16 cellular contexts compared by ENCODE assay signal in the genomic region with DNA sequence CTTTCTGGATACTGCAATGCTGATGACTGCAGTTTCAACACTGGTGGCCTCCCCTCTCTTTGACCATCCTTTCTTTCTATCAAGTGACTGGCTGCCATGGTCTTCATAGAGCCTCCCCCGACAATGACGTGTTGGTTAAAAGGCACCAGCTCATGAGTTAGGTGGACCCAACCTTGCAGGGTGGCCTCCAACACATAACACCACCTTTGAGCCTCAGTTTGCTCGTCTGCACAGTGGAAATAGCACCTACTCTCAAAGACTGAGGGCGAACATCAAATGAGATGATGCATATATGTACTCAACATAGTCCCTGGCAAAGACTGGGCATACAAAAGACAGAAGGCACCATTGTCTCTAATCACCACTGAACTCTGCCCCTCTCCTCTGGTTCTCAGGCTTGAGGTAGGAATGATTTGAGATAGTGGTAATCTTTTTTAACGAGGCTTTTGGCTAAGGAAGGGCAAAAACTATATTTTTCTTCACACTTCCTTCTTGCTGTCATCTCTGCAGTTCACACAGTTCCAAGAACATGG.
A peak's percentile ranks its signal among the peaks of the same experiment; 100 is the strongest.
DNase-seq lines count a peak whose midpoint lies in the region; ATAC-seq and TF ChIP-seq lines count a peak whose summit lies in the region.
"Had no signal": no experiment of that assay in that cellular context is flagged by ENCODE, and none has a peak within 500 bp of the region (broad histone marks: within the 10 kb centered on the region; RNA-seq: fewer than 3 reads in every experiment).

No MANE protein-coding gene starts in this region.

- CTCF ChIA-PET in Panc1 (lab: Charles Lee), result no interaction called here
- CTCF ChIA-PET in activated CD4-positive, alpha-beta memory T cell treated with anti-CD3 and anti-CD28 coated beads, Interleukin-2, amount 10 ng/mL, durations not matched to agents 7 days and 5 days (lab: Charles Lee), result interaction anchor here (1.0 kb wide), 1 partner anchor 8 kb away, joined by 4 read pairs; no protein-coding TSS in a partner anchor

- intact Hi-C loops in Panc1 (cut with micrococcal nuclease; ENCODE audit: unreplicated experiment), result no loop called here
- intact Hi-C loops in left colon (cut with DNase I, micrococcal nuclease), result no loop called here

- no peak for TF ChIP-seq CTCF in Panc1 (IDR thresholded peaks at IDR 0.05)

- H3K36me3 ChIP-seq in Panc1 (ENCODE audit: control insufficient read depth, insufficient read depth, low read length), result no peaks in the 10 kb centered on the region
- H3K36me3 ChIP-seq: BLaER1 had no signal

- H3K36me3 Mint-ChIP-seq in stimulated activated naive B cell treated with anti-CD40 and anti-IgM and Interleukin-4, amounts not matched to agents 10 μg/mL and 1 μg/mL and 100 μg/mL, for 72 hours, result peaks cover 7 to 14% of the 10 kb centered on the region in 2 donors
- no peaks in the 10 kb centered on the region for H3K36me3 Mint-ChIP-seq in activated CD4-positive, alpha-beta memory T cell treated with anti-CD3 and anti-CD28 coated beads, Interleukin-2, amount 10 ng/mL, durations not matched to agents 7 days and 5 days (ENCODE audit: low read depth)
- H3K36me3 Mint-ChIP-seq: CD14-positive monocyte; CD4-positive, alpha-beta memory T cell had no signal

- H3K27me3 ChIP-seq in Panc1 (ENCODE audit: control insufficient read depth, insufficient read depth, low read length), result no peaks in the 10 kb centered on the region
- H3K27me3 ChIP-seq: BLaER1 had no signal

- H3K4me3 ChIP-seq in Panc1 (ENCODE audit: low read depth in 2 of 2, low read length in 2 of 2), result no peak overlapping the region
- H3K4me3 ChIP-seq: BLaER1 had no signal

- BruUV-seq in Panc1 (replicated peaks; lab: Mats Ljungman, UMichigan), result no TSS peak

- H3K9me3 ChIP-seq in Panc1 (ENCODE audit: control insufficient read depth, insufficient read depth, low read depth, low read length), result no peaks in the 10 kb centered on the region
- H3K9me3 ChIP-seq: BLaER1 had no signal

- no peak overlapping the region for H3K4me3 Mint-ChIP-seq in stimulated activated naive B cell treated with anti-CD40 and anti-IgM and Interleukin-4, amounts not matched to agents 10 μg/mL and 1 μg/mL and 100 μg/mL, for 72 hours
- no peak overlapping the region for H3K4me3 Mint-ChIP-seq in stimulated activated naive CD8-positive, alpha-beta T cell treated with anti-CD3 and anti-CD28 coated beads, Interleukin-15, amount 100 ng/mL, for 72 hours
- no peak overlapping the region for H3K4me3 Mint-ChIP-seq in activated CD4-positive, alpha-beta memory T cell treated with anti-CD3 and anti-CD28 coated beads, Interleukin-2, amount 10 ng/mL, durations not matched to agents 7 days and 5 days
- H3K4me3 Mint-ChIP-seq: CD14-positive monocyte; CD4-positive, alpha-beta memory T cell had no signal

- in situ Hi-C loops in Panc1 (cut with HindIII; ENCODE audit: low pct_unique_long_range_greater_than_20kb, low sequenced_read_pairs), result no loop called here

- peaks cover 20 to 22% of the 10 kb centered on the region in 2 donors for H3K4me1 Mint-ChIP-seq in stimulated activated naive B cell treated with anti-CD40 and anti-IgM and Interleukin-4, amounts not matched to agents 10 μg/mL and 1 μg/mL and 100 μg/mL, for 72 hours
- H3K4me1 Mint-ChIP-seq in stimulated activated naive CD8-positive, alpha-beta T cell treated with anti-CD3 and anti-CD28 coated beads, Interleukin-15, amount 100 ng/mL, for 72 hours, result peaks cover 13% of the 10 kb centered on the region
- no peaks in the 10 kb centered on the region for H3K4me1 Mint-ChIP-seq in activated CD4-positive, alpha-beta memory T cell treated with anti-CD3 and anti-CD28 coated beads, Interleukin-2, amount 10 ng/mL, durations not matched to agents 7 days and 5 days

- peak; percentile 48 for DNase-seq in COLO829 (ENCODE audit: low spot score)
- no peak for DNase-seq in Panc1 (ENCODE audit: low read depth, low spot score)
- DNase-seq in left colon, result no peak
- no peak for DNase-seq in stimulated activated naive B cell treated with anti-CD40 and anti-IgM and Interleukin-4, amounts not matched to agents 10 μg/mL and 1 μg/mL and 100 μg/mL, for 72 hours
- DNase-seq in stimulated activated naive CD8-positive, alpha-beta T cell treated with anti-CD3 and anti-CD28 coated beads, Interleukin-15, amount 100 ng/mL, for 72 hours, result no peak
- no peak for DNase-seq in activated CD4-positive, alpha-beta memory T cell treated with anti-CD3 and anti-CD28 coated beads, Interleukin-2, amount 10 ng/mL, durations not matched to agents 7 days and 5 days
- DNase-seq in HuH-7 (ENCODE audit: low spot score), result no peak
- DNase-seq: 8988T; Calu3; CD4-positive, alpha-beta memory T cell; DMS79 treated with DMSO at 0.1 percent for 48 hours; GF-D8; HCEC 1CT; HFFc6 had no signal

- peaks cover 28% of the 10 kb centered on the region for H3K4me1 ChIP-seq in Panc1 (ENCODE audit: control insufficient read depth, insufficient read depth, low read length)
- H3K4me1 ChIP-seq: BLaER1 had no signal

- peak overlapping the region; percentile 15; the same call in 1 of the 2 replicates for H3K27ac ChIP-seq in Panc1 (ENCODE audit: low read length)
- H3K27ac ChIP-seq: BLaER1 had no signal

- ATAC-seq in Panc1 (no peak), left colon (peak; percentile 59)
- ATAC-seq in stimulated activated naive B cell treated with anti-CD40 and anti-IgM and Interleukin-4, amounts not matched to agents 10 μg/mL and 1 μg/mL and 100 μg/mL, for 72 hours (replicated peaks), result no peak
- ATAC-seq in stimulated activated naive CD8-positive, alpha-beta T cell treated with anti-CD3 and anti-CD28 coated beads, Interleukin-15, amount 100 ng/mL, for 72 hours, result no peak

- no peaks in the 10 kb centered on the region for H3K27me3 Mint-ChIP-seq in stimulated activated naive B cell treated with anti-CD40 and anti-IgM and Interleukin-4, amounts not matched to agents 10 μg/mL and 1 μg/mL and 100 μg/mL, for 72 hours
- H3K27me3 Mint-ChIP-seq in stimulated activated naive CD8-positive, alpha-beta T cell treated with anti-CD3 and anti-CD28 coated beads, Interleukin-15, amount 100 ng/mL, for 72 hours, result peaks cover 16% of the 10 kb centered on the region
- H3K27me3 Mint-ChIP-seq in activated CD4-positive, alpha-beta memory T cell treated with anti-CD3 and anti-CD28 coated beads, Interleukin-2, amount 10 ng/mL, durations not matched to agents 7 days and 5 days, result peaks cover 5% of the 10 kb centered on the region

- peak overlapping the region; percentile 9 for H3K27ac Mint-ChIP-seq in stimulated activated naive B cell treated with anti-CD40 and anti-IgM and Interleukin-4, amounts not matched to agents 10 μg/mL and 1 μg/mL and 100 μg/mL, for 72 hours
- H3K27ac Mint-ChIP-seq in stimulated activated naive CD8-positive, alpha-beta T cell treated with anti-CD3 and anti-CD28 coated beads, Interleukin-15, amount 100 ng/mL, for 72 hours, result no peak overlapping the region
- no peak overlapping the region for H3K27ac Mint-ChIP-seq in activated CD4-positive, alpha-beta memory T cell treated with anti-CD3 and anti-CD28 coated beads, Interleukin-2, amount 10 ng/mL, durations not matched to agents 7 days and 5 days
- H3K27ac Mint-ChIP-seq: CD4-positive, alpha-beta memory T cell had no signal

- no peaks in the 10 kb centered on the region for H3K9me3 Mint-ChIP-seq in stimulated activated naive B cell treated with anti-CD40 and anti-IgM and Interleukin-4, amounts not matched to agents 10 μg/mL and 1 μg/mL and 100 μg/mL, for 72 hours
- no peaks in the 10 kb centered on the region for H3K9me3 Mint-ChIP-seq in stimulated activated naive CD8-positive, alpha-beta T cell treated with anti-CD3 and anti-CD28 coated beads, Interleukin-15, amount 100 ng/mL, for 72 hours
- H3K9me3 Mint-ChIP-seq in activated CD4-positive, alpha-beta memory T cell treated with anti-CD3 and anti-CD28 coated beads, Interleukin-2, amount 10 ng/mL, durations not matched to agents 7 days and 5 days, result no peaks in the 10 kb centered on the region
- H3K9me3 Mint-ChIP-seq: CD14-positive monocyte; CD4-positive, alpha-beta memory T cell; HFFc6 had no signal

- POLR2A ChIA-PET in Panc1 (lab: Charles Lee), result no interaction called here
- POLR2A ChIA-PET in activated CD4-positive, alpha-beta memory T cell treated with anti-CD3 and anti-CD28 coated beads, Interleukin-2, amount 10 ng/mL, durations not matched to agents 7 days and 5 days (lab: Charles Lee), result no interaction called here
